22 cellular contexts compared by ENCODE assay signal in genomic region chr15:59999558-60000112, GRCh38. TPM values are rescaled to one million over a fixed set of nuclear protein-coding genes. Genes with fewer than 3 reads are reported as not detected.
A peak's percentile ranks its signal among the peaks of the same experiment; 100 is the strongest.
DNase-seq lines count a peak whose midpoint lies in the region; ATAC-seq and TF ChIP-seq lines count a peak whose summit lies in the region.
"Had no signal": no experiment of that assay in that cellular context is flagged by ENCODE, and none has a peak within 500 bp of the region (broad histone marks: within the 10 kb centered on the region; RNA-seq: fewer than 3 reads in every experiment).

No MANE protein-coding gene starts in this region.

- no peak overlapping the region for H3K27ac ChIP-seq in GM23338 (ENCODE audit: low read depth)
- H3K27ac ChIP-seq: ascending aorta, coronary artery, left lung, RWPE1 had no signal

- peaks cover 30% of the 10 kb centered on the region for H3F3A ChIP-seq in GM23338 (replicated peaks; ENCODE audit: low read depth)

- ATAC-seq in GM23338 (no peak), left lobe of liver (peak; percentile 22), HG02763 (IDR thresholded peaks at IDR 0.05; ENCODE audit: unreplicated experiment) (no peak)
- ATAC-seq: activated T-helper 17 cell treated with anti-CD3 and anti-CD28 coated beads, Interleukin-2, amount 50 U/mL, for 72 hours; esophagus mucosa; heart right ventricle; left lung had no signal

- H3K4me1 ChIP-seq in GM23338 (ENCODE audit: insufficient read depth), result peaks cover 42% of the 10 kb centered on the region

- H3K79me2 ChIP-seq in GM23338 (replicated peaks; ENCODE audit: insufficient read depth), result peaks cover 24% of the 10 kb centered on the region

- H3K36me3 ChIP-seq in GM23338 (ENCODE audit: insufficient read depth), result no peaks in the 10 kb centered on the region
- H3K36me3 ChIP-seq: ascending aorta, heart right ventricle, left lung had no signal

- H3K27me3 Mint-ChIP-seq in GM23338 (ENCODE audit: insufficient read depth, low read depth, poor library complexity), result peaks cover 62% of the 10 kb centered on the region
- H3K27me3 Mint-ChIP-seq in activated T-helper 1 cell treated with anti-CD3 and anti-CD28 coated beads, Interleukin-12 subunit alpha, Interleukin-12 subunit beta, Interleukin-2, Interleukin-4 antibody, amounts not matched to agents 30 ng/mL and 10 ng/mL and 1 ng/mL, durations not matched to agents 14 hours and 24 hours and 36 hours (ENCODE audit: insufficient read depth), result peaks cover 92% of the 10 kb centered on the region

- DNase-seq in DMS79 treated with DMSO at 0.1 percent for 48 hours (lab: John Stamatoyannopoulos, UW) (peak; percentile 22), DMS79 (lab: John Stamatoyannopoulos, UW) (no peak), GM23338 (ENCODE audit: low spot score) (no peak), left lobe of liver (ENCODE audit: low spot score) (no peak), activated gamma-delta T cell (lab: John Stamatoyannopoulos, UW) (no peak), GM20000 (ENCODE audit: low spot score) (no peak)
- no peak for DNase-seq in activated T-helper 1 cell treated with anti-CD3 and anti-CD28 coated beads, Interleukin-12 subunit alpha, Interleukin-12 subunit beta, Interleukin-2, Interleukin-4 antibody, amounts not matched to agents 30 ng/mL and 10 ng/mL and 1 ng/mL, durations not matched to agents 14 hours and 24 hours and 36 hours (ENCODE audit: low spot score)
- DNase-seq: 8988T; activated CD4-positive, alpha-beta T cell treated with anti-CD3 and anti-CD28 coated beads for 4 hours; heart right ventricle; NCI-H187 had no signal

- H3K9me3 Mint-ChIP-seq in GM23338, result no peaks in the 10 kb centered on the region
- no peaks in the 10 kb centered on the region for H3K9me3 Mint-ChIP-seq in activated T-helper 1 cell treated with anti-CD3 and anti-CD28 coated beads, Interleukin-12 subunit alpha, Interleukin-12 subunit beta, Interleukin-2, Interleukin-4 antibody, amounts not matched to agents 30 ng/mL and 10 ng/mL and 1 ng/mL, durations not matched to agents 14 hours and 24 hours and 36 hours

- H3K4me3 Mint-ChIP-seq in GM23338, result peak overlapping the region; percentile 79
- peak overlapping the region; percentile 37 for H3K4me3 Mint-ChIP-seq in activated T-helper 1 cell treated with anti-CD3 and anti-CD28 coated beads, Interleukin-12 subunit alpha, Interleukin-12 subunit beta, Interleukin-2, Interleukin-4 antibody, amounts not matched to agents 30 ng/mL and 10 ng/mL and 1 ng/mL, durations not matched to agents 14 hours and 24 hours and 36 hours
- H3K4me3 Mint-ChIP-seq: activated T-helper 17 cell treated with anti-CD3 and anti-CD28 coated beads, Interleukin-2, amount 50 U/mL, for 72 hours had no signal

- no peaks in the 10 kb centered on the region for H3K9me2 ChIP-seq in GM23338 (ENCODE audit: insufficient read depth)

- H3K27ac Mint-ChIP-seq in GM23338, result no peak overlapping the region
- peak overlapping the region; percentile 65 for H3K27ac Mint-ChIP-seq in activated T-helper 1 cell treated with anti-CD3 and anti-CD28 coated beads, Interleukin-12 subunit alpha, Interleukin-12 subunit beta, Interleukin-2, Interleukin-4 antibody, amounts not matched to agents 30 ng/mL and 10 ng/mL and 1 ng/mL, durations not matched to agents 14 hours and 24 hours and 36 hours
- H3K27ac Mint-ChIP-seq: activated T-helper 17 cell treated with anti-CD3 and anti-CD28 coated beads, Interleukin-2, amount 50 U/mL, for 72 hours had no signal

- intact Hi-C loops in activated T-helper 1 cell treated with anti-CD3 and anti-CD28 coated beads, Interleukin-12 subunit alpha, Interleukin-12 subunit beta, Interleukin-2, Interleukin-4 antibody, amounts not matched to agents 30 ng/mL and 10 ng/mL and 1 ng/mL, durations not matched to agents 14 hours and 24 hours and 36 hours (cut with micrococcal nuclease), result loop anchor here (5.0 to 10.0 kb wide), 4 partner anchors 197 to 1937 kb away; no protein-coding TSS in a partner anchor

- peak overlapping the region; percentile 82 for H3K4me3 ChIP-seq in GM23338
- H3K4me3 ChIP-seq: ascending aorta, coronary artery, heart right ventricle, left lung had no signal

- no peaks in the 10 kb centered on the region for H3K36me3 Mint-ChIP-seq in GM23338 (ENCODE audit: low read depth)
- peaks cover 14% of the 10 kb centered on the region for H3K36me3 Mint-ChIP-seq in activated T-helper 1 cell treated with anti-CD3 and anti-CD28 coated beads, Interleukin-12 subunit alpha, Interleukin-12 subunit beta, Interleukin-2, Interleukin-4 antibody, amounts not matched to agents 30 ng/mL and 10 ng/mL and 1 ng/mL, durations not matched to agents 14 hours and 24 hours and 36 hours (ENCODE audit: low read depth)

- H3K4me1 Mint-ChIP-seq in GM23338, result peaks cover 63% of the 10 kb centered on the region
- peaks cover 87% of the 10 kb centered on the region for H3K4me1 Mint-ChIP-seq in activated T-helper 1 cell treated with anti-CD3 and anti-CD28 coated beads, Interleukin-12 subunit alpha, Interleukin-12 subunit beta, Interleukin-2, Interleukin-4 antibody, amounts not matched to agents 30 ng/mL and 10 ng/mL and 1 ng/mL, durations not matched to agents 14 hours and 24 hours and 36 hours (ENCODE audit: low read depth)

- H2AFZ ChIP-seq in GM23338, result peak overlapping the region; percentile 28; the same call in 1 of the 2 replicates

- peak overlapping the region; percentile 94 for H3K4me2 ChIP-seq in GM23338

- H3K27me3 ChIP-seq in GM23338 (ENCODE audit: insufficient read depth), result peaks cover 52% of the 10 kb centered on the region

- TF ChIP-seq CTCF in GM23338 (conservative IDR thresholded peaks at IDR 0.05; ENCODE audit: low read depth in 2 of 2) (no peak), GM20000 (IDR thresholded peaks at IDR 0.05; ENCODE audit: extremely low read depth, missing control alignments) (no peak)

- H4K20me1 ChIP-seq in GM23338 (replicated peaks; ENCODE audit: insufficient read depth), result 0 out of 2 replicates have a peak, but pooled peaks cover 2% of the 10 kb centered on the region

TF ChIP-seq in GM23338, 12 proteins besides CTCF, POLR2A, EP300 and RAD21:
- TF ChIP-seq NANOG (IDR thresholded peaks at IDR 0.05; ENCODE audit: borderline replicate concordance), result no peak

RNA-seq across cellular contexts. Expression of gene FOXB1, which starts 4.5 kb away (rescaled TPM):
- total RNA-seq in GM23338 (2014; rRNA removed; shearing (Covaris generic)), result 3.1 and 4.7 TPM in 2 replicates
- 5.4 and 6.7 TPM in 2 replicates for polyA plus RNA-seq in GM23338 (2016; fragmentation: Nextera tagmentation; extraction: Ambion mirVana)
- 1.2 and 1.3 TPM in 2 replicates for total RNA-seq in activated T-helper 1 cell treated with anti-CD3 and anti-CD28 coated beads, Interleukin-12 subunit alpha, Interleukin-12 subunit beta, Interleukin-2, Interleukin-4 antibody, amounts not matched to agents 30 ng/mL and 10 ng/mL and 1 ng/mL, durations not matched to agents 14 hours and 24 hours and 36 hours
- not detected for total RNA-seq in left lobe of liver
- total RNA-seq: ascending aorta, esophagus mucosa, G401, heart right ventricle, left lung, myocyte, renal cortical epithelial cell, subcutaneous adipose tissue had no signal
- polyA plus RNA-seq: heart right ventricle had no signal
